16 cellular contexts compared by ENCODE assay signal in the genomic region with DNA sequence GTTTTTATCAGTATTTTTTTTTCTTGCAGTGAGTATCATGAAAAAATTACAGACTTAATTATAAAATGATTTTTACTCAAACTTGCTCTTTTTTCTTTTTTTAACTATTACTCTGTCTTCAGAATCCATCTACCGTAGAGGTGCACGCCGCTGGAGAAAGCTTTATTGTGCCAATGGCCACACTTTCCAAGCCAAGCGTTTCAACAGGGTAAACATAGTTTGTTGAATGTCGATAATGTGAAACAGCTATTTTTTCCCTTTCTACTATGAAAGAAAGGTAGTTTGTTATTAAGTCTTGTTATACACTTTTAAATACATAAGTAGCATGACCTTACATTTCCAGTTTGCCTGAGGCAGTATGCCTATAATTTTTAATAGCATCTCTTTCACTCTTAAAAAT.
DNase-seq lines count a peak whose midpoint lies in the region.
"Had no signal": no experiment of that assay in that cellular context is flagged by ENCODE, and none has a peak within 500 bp of the region (broad histone marks: within the 10 kb centered on the region; RNA-seq: fewer than 3 reads in every experiment).

No MANE protein-coding gene starts in this region.

- peak; percentile 70 for DNase-seq in DMS79 (lab: John Stamatoyannopoulos, UW)
- peak; percentile 69 for DNase-seq in DMS79 treated with DMSO at 0.1 percent for 48 hours (lab: John Stamatoyannopoulos, UW)
- DNase-seq in NCI-H146 (lab: John Stamatoyannopoulos, UW), result peak; percentile 94
- peak; percentile 92 for DNase-seq in NCI-H69 (lab: John Stamatoyannopoulos, UW)
- no peak for DNase-seq in midbrain (lab: John Stamatoyannopoulos, UW)
- DNase-seq in C1 segment of cervical spinal cord (lab: John Stamatoyannopoulos, UW), result no peak
- no peak for DNase-seq in DMS114 treated with DMSO at 0.1 percent for 48 hours (lab: John Stamatoyannopoulos, UW; ENCODE audit: unreplicated experiment)
- DNase-seq in SW 1271 (lab: John Stamatoyannopoulos, UW), result no peak
- DNase-seq: ACHN; BE2C; Caco-2; CD4-positive, alpha-beta T cell; DMS153; DND-41; EL; GM23248 had no signal

Comparison
In these comparisons a context has a peak if more than half of its experiments do, and no peak if none do; other contexts are left out.
1. DNase-seq: peak in DMS79 (single experiment), DMS79 treated with DMSO at 0.1 percent for 48 hours (single experiment), NCI-H146 (single experiment) and NCI-H69 (single experiment); none in midbrain (single experiment), C1 segment of cervical spinal cord (0 of 14), DMS114 treated with DMSO at 0.1 percent for 48 hours (single experiment) and SW 1271 (0 of 2).